Comparison of ENCODE assay signal across 11 cellular contexts in genomic region chr3:115321396-115321795, GRCh38.
DNase-seq lines count a peak whose midpoint lies in the region; ATAC-seq and TF ChIP-seq lines count a peak whose summit lies in the region.
"Had no signal": no experiment of that assay in that cellular context is flagged by ENCODE, and none has a peak within 500 bp of the region (broad histone marks: within the 10 kb centered on the region; RNA-seq: fewer than 3 reads in every experiment).

No MANE protein-coding gene starts in this region.

- no peaks in the 10 kb centered on the region for H3F3A ChIP-seq in MM.1S (ENCODE audit: insufficient read depth, low read length)

- H3K36me3 ChIP-seq in adipocyte (ENCODE audit: control insufficient read depth, insufficient read depth, low read length, severe bottlenecking) (no peaks in the 10 kb centered on the region), mesodermal cell (ENCODE audit: control insufficient read depth, insufficient read depth, low read length) (no peaks in the 10 kb centered on the region), MM.1S (replicated peaks; ENCODE audit: insufficient read depth, low read length) (no peaks in the 10 kb centered on the region)

- H3K9ac ChIP-seq in adipocyte (ENCODE audit: low read length) (no peak overlapping the region), MM.1S (ENCODE audit: low read length) (no peak overlapping the region)

- 67 to 82% methylated on average over 1 to 2 of the region's 3 CpGs for WGBS in mesodermal cell (ENCODE audit: insufficient coverage in 2 of 2), 2 experiments

- no peaks in the 10 kb centered on the region for H3K79me2 ChIP-seq in MM.1S (ENCODE audit: low read length)

- peaks cover 27% of the 10 kb centered on the region for H3K4me1 ChIP-seq in adipocyte (ENCODE audit: control insufficient read depth, insufficient read depth, low read length)
- peaks cover 17% of the 10 kb centered on the region for H3K4me1 ChIP-seq in mesodermal cell (ENCODE audit: control insufficient read depth, insufficient read depth, low read length, poor library complexity, severe bottlenecking)
- H3K4me1 ChIP-seq in MM.1S (ENCODE audit: low read length), result no peaks in the 10 kb centered on the region

- no peaks in the 10 kb centered on the region for H4K20me1 ChIP-seq in MM.1S (ENCODE audit: insufficient read depth, low read length)

- no peak overlapping the region for H3K4me2 ChIP-seq in MM.1S (ENCODE audit: low read depth, low read length)

- no peak overlapping the region for H2AFZ ChIP-seq in MM.1S (ENCODE audit: low read length)

- no peak for TF ChIP-seq CTCF in MM.1S (IDR thresholded peaks at IDR 0.05; ENCODE audit: low read length)

- H3K27me3 ChIP-seq in adipocyte (replicated peaks; ENCODE audit: control insufficient read depth, insufficient read depth, low read length) (no peaks in the 10 kb centered on the region), MM.1S (replicated peaks; ENCODE audit: insufficient read depth, low read length) (no peaks in the 10 kb centered on the region)

- ATAC-seq in HG03565 (IDR thresholded peaks at IDR 0.05; ENCODE audit: unreplicated experiment) (peak; percentile 85), HG03139 (IDR thresholded peaks at IDR 0.05; ENCODE audit: unreplicated experiment) (no peak), HG03354 (IDR thresholded peaks at IDR 0.05; ENCODE audit: poor library complexity, severe bottlenecking, unreplicated experiment) (no peak)

- H3K27ac ChIP-seq in mesodermal cell (ENCODE audit: low read depth, low read length, severe bottlenecking) (peak overlapping the region; percentile 4), MM.1S (ENCODE audit: low read length) (no peak overlapping the region)

- no peaks in the 10 kb centered on the region for H3K9me2 ChIP-seq in MM.1S (replicated peaks; ENCODE audit: insufficient read depth, low read length)

- H3K4me3 ChIP-seq in adipocyte (ENCODE audit: low read length) (no peak overlapping the region), mesodermal cell (ENCODE audit: extremely low read depth, insufficient read depth, low read length, poor library complexity, severe bottlenecking) (no peak overlapping the region), MM.1S (ENCODE audit: low read length) (no peak overlapping the region)

- DNase-seq in ELR (ENCODE audit: low read depth) (peak; percentile 56), adipocyte (ENCODE audit: low read depth) (peak; percentile 43), DMS53 (lab: John Stamatoyannopoulos, UW) (no peak), MM.1S (no peak)
- DNase-seq: NCI-H82; stimulated activated CD8-positive, alpha-beta memory T cell treated with anti-CD3 and anti-CD28 coated beads, Interleukin-4, amount 100 ng/mL, for 48 hours; T-helper 1 cell had no signal

- H3K9me3 ChIP-seq in adipocyte (ENCODE audit: control insufficient read depth, low read length), result no peaks in the 10 kb centered on the region
- H3K9me3 ChIP-seq in mesodermal cell (ENCODE audit: control insufficient read depth, low read length), result no peaks in the 10 kb centered on the region
- H3K9me3 ChIP-seq in MM.1S (replicated peaks; ENCODE audit: insufficient read depth, low read length), result no peaks in the 10 kb centered on the region

Comparison
In these comparisons a context has a peak if more than half of its experiments do, and no peak if none do; other contexts are left out.
1. DNase-seq: peak in ELR (single experiment) and adipocyte (single experiment); none in DMS53 (single experiment) and MM.1S (single experiment).